In the genomic region with DNA sequence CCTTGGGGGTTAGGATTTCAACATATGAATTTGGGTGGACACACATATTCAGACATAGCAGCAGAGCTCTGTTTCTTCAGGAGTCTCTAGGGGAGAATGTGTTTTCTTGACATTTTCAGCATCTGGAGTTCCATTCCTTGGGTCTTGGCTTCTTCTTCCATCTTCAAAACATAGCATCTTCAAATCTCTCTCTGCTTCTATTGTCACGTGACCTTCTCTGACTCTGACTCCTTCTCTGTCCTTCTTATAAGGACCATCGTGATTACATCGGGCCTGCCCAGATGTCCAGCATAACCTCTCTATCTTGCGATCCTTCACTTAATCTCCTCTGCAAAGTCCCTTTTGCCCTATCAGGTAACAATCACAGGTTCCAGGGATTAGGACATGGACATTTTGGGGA, we compare ENCODE assay signal across 1 cellular context.
TF ChIP-seq lines count a peak whose summit lies in the region.

No MANE protein-coding gene starts in this region.

TF ChIP-seq in HepG2, 621 proteins besides CTCF, POLR2A, EP300 and RAD21 (continued from another document):
- no peak for TF ChIP-seq NFAT5 (CRISPR knock-in tag; IDR thresholded peaks at IDR 0.05)
- TF ChIP-seq, protein P1, sequence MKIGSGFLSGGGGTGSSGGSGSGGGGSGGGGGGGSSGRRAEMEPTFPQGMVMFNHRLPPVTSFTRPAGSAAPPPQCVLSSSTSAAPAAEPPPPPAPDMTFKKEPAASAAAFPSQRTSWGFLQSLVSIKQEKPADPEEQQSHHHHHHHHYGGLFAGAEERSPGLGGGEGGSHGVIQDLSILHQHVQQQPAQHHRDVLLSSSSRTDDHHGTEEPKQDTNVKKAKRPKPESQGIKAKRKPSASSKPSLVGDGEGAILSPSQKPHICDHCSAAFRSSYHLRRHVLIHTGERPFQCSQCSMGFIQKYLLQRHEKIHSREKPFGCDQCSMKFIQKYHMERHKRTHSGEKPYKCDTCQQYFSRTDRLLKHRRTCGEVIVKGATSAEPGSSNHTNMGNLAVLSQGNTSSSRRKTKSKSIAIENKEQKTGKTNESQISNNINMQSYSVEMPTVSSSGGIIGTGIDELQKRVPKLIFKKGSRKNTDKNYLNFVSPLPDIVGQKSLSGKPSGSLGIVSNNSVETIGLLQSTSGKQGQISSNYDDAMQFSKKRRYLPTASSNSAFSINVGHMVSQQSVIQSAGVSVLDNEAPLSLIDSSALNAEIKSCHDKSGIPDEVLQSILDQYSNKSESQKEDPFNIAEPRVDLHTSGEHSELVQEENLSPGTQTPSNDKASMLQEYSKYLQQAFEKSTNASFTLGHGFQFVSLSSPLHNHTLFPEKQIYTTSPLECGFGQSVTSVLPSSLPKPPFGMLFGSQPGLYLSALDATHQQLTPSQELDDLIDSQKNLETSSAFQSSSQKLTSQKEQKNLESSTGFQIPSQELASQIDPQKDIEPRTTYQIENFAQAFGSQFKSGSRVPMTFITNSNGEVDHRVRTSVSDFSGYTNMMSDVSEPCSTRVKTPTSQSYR (CRISPR knock-in tag; IDR thresholded peaks at IDR 0.05; ENCODE audit: borderline replicate concordance) = no peak
- no peak for TF ChIP-seq ZBTB10 (CRISPR knock-in tag; IDR thresholded peaks at IDR 0.05; ENCODE audit: borderline replicate concordance)
- no peak for TF ChIP-seq NCOR1 (IDR thresholded peaks at IDR 0.05; ENCODE audit: borderline replicate concordance, low read length)
- no peak for TF ChIP-seq PRDM15 (CRISPR knock-in tag; IDR thresholded peaks at IDR 0.05)
- no peak for TF ChIP-seq GABPB1 (CRISPR knock-in tag; IDR thresholded peaks at IDR 0.05)
- TF ChIP-seq, protein P2, sequence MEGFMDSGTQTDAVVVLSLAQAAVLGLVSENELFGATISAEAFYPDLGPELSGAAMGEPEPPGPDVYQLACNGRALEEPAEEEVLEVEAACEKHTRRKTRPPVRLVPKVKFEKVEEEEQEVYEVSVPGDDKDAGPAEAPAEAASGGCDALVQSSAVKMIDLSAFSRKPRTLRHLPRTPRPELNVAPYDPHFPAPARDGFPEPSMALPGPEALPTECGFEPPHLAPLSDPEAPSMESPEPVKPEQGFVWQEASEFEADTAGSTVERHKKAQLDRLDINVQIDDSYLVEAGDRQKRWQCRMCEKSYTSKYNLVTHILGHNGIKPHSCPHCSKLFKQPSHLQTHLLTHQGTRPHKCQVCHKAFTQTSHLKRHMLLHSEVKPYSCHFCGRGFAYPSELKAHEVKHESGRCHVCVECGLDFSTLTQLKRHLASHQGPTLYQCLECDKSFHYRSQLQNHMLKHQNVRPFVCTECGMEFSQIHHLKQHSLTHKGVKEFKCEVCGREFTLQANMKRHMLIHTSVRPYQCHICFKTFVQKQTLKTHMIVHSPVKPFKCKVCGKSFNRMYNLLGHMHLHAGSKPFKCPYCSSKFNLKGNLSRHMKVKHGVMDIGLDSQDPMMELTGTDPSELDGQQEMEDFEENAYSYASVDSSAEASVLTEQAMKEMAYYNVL (CRISPR knock-in tag; IDR thresholded peaks at IDR 0.05; ENCODE audit: borderline replicate concordance) = no peak
- TF ChIP-seq MTF2 (CRISPR knock-in tag; IDR thresholded peaks at IDR 0.05; ENCODE audit: borderline replicate concordance) = no peak
- TF ChIP-seq, protein P3, sequence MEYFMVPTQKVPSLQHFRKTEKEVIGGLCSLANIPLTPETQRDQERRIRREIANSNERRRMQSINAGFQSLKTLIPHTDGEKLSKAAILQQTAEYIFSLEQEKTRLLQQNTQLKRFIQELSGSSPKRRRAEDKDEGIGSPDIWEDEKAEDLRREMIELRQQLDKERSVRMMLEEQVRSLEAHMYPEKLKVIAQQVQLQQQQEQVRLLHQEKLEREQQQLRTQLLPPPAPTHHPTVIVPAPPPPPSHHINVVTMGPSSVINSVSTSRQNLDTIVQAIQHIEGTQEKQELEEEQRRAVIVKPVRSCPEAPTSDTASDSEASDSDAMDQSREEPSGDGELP (IDR thresholded peaks at IDR 0.05; ENCODE audit: borderline replicate concordance, low read depth) = no peak
- peak; percentile 95 for TF ChIP-seq RAD51 (IDR thresholded peaks at IDR 0.05; ENCODE audit: borderline replicate concordance)
- TF ChIP-seq CBFB (CRISPR knock-in tag; IDR thresholded peaks at IDR 0.05) = no peak
- TF ChIP-seq FLYWCH1 (CRISPR knock-in tag; IDR thresholded peaks at IDR 0.05) = no peak
- TF ChIP-seq TCF7 (IDR thresholded peaks at IDR 0.05; ENCODE audit: low read depth) = no peak
- TF ChIP-seq MTF1 (CRISPR knock-in tag; IDR thresholded peaks at IDR 0.05) = no peak
